ENCODE assay signal across 1 cellular context in genomic region chr20:20052074-20052970, GRCh38.
TF ChIP-seq lines count a peak whose summit lies in the region.

Gene CFAP61, plus strand, starts transcription at chr20:20052532. Its CDS starts 4,122 bp downstream, at chr20:20056654.
Gene CRNKL1, minus strand, starts transcription at chr20:20052466. Its CDS starts 124 bp downstream, at chr20:20052342.

TF ChIP-seq in K562, 482 proteins besides CTCF, POLR2A, EP300 and RAD21 (continued from another document and continues in another):
- peak; percentile 10; the same call in 1 of the 2 replicates for TF ChIP-seq MGA (IDR thresholded peaks at IDR 0.05)
- TF ChIP-seq ELF1 (tag; IDR thresholded peaks at IDR 0.05) = peak; percentile 69
- TF ChIP-seq CTBP1 (IDR thresholded peaks at IDR 0.05; ENCODE audit: borderline replicate concordance) = peak; percentile 64; the same call in 1 of the 2 replicates
- no peak for TF ChIP-seq XRCC4 (IDR thresholded peaks at IDR 0.05; ENCODE audit: extremely low read depth, insufficient read depth, insufficient read length)
- TF ChIP-seq, protein P1, sequence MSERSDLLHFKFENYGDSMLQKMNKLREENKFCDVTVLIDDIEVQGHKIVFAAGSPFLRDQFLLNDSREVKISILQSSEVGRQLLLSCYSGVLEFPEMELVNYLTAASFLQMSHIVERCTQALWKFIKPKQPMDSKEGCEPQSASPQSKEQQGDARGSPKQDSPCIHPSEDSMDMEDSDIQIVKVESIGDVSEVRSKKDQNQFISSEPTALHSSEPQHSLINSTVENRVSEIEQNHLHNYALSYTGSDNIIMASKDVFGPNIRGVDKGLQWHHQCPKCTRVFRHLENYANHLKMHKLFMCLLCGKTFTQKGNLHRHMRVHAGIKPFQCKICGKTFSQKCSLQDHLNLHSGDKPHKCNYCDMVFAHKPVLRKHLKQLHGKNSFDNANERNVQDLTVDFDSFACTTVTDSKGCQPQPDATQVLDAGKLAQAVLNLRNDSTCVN (CRISPR knock-in tag; IDR thresholded peaks at IDR 0.05) = no peak
- no peak for TF ChIP-seq ELK3 (CRISPR knock-in tag; IDR thresholded peaks at IDR 0.05)
- TF ChIP-seq RAD51 (IDR thresholded peaks at IDR 0.05; ENCODE audit: borderline replicate concordance, low read depth) = no peak
- TF ChIP-seq CBX8 (IDR thresholded peaks at IDR 0.05; ENCODE audit: borderline replicate concordance, extremely low read depth, low read depth, low read length, poor library complexity, severe bottlenecking) = no peak
- TF ChIP-seq CREBBP (IDR thresholded peaks at IDR 0.05; ENCODE audit: low read depth, low read length) = no peak
- TF ChIP-seq HMG20B (CRISPR knock-in tag; IDR thresholded peaks at IDR 0.05) = no peak
- peak; percentile 69 for TF ChIP-seq CREM (IDR thresholded peaks at IDR 0.05; ENCODE audit: low read depth)
- no peak for TF ChIP-seq GTF2B (IDR thresholded peaks at IDR 0.05; ENCODE audit: extremely low read depth, insufficient read length)
- peak in 1 of 3 experiments; percentile 62; a peak in 1 of 6 replicates for TF ChIP-seq ZBTB11 (CRISPR knock-in tag; IDR thresholded peaks at IDR 0.05)
- 0 out of 2 replicates have a peak, but pooled peaks have one; percentile 27 for TF ChIP-seq ESRRA (IDR thresholded peaks at IDR 0.05; ENCODE audit: borderline replicate concordance, low read depth)
- TF ChIP-seq, protein P2, sequence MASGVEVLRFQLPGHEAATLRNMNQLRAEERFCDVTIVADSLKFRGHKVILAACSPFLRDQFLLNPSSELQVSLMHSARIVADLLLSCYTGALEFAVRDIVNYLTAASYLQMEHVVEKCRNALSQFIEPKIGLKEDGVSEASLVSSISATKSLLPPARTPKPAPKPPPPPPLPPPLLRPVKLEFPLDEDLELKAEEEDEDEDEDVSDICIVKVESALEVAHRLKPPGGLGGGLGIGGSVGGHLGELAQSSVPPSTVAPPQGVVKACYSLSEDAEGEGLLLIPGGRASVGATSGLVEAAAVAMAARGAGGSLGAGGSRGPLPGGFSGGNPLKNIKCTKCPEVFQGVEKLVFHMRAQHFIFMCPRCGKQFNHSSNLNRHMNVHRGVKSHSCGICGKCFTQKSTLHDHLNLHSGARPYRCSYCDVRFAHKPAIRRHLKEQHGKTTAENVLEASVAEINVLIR (CRISPR knock-in tag; IDR thresholded peaks at IDR 0.05) = no peak
- no peak for TF ChIP-seq KAT2B (IDR thresholded peaks at IDR 0.05; ENCODE audit: low read depth, low read length)
- no peak for TF ChIP-seq ZNF561 (CRISPR knock-in tag; conservative IDR thresholded peaks at IDR 0.05)
- no peak for TF ChIP-seq RFX5 (IDR thresholded peaks at IDR 0.05; ENCODE audit: low read depth, low read length)
- TF ChIP-seq, protein P3, sequence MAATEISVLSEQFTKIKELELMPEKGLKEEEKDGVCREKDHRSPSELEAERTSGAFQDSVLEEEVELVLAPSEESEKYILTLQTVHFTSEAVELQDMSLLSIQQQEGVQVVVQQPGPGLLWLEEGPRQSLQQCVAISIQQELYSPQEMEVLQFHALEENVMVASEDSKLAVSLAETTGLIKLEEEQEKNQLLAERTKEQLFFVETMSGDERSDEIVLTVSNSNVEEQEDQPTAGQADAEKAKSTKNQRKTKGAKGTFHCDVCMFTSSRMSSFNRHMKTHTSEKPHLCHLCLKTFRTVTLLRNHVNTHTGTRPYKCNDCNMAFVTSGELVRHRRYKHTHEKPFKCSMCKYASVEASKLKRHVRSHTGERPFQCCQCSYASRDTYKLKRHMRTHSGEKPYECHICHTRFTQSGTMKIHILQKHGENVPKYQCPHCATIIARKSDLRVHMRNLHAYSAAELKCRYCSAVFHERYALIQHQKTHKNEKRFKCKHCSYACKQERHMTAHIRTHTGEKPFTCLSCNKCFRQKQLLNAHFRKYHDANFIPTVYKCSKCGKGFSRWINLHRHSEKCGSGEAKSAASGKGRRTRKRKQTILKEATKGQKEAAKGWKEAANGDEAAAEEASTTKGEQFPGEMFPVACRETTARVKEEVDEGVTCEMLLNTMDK (IDR thresholded peaks at IDR 0.05; ENCODE audit: borderline replicate concordance, insufficient read depth, low read depth, low read length, poor library complexity, severe bottlenecking) = peak; percentile 55
- TF ChIP-seq CBX1 (IDR thresholded peaks at IDR 0.05; ENCODE audit: low read depth) = 0 out of 2 replicates have a peak, but pooled peaks have one; percentile 4
- peak; percentile 72 for TF ChIP-seq SUPT5H (IDR thresholded peaks at IDR 0.05)
- no peak for TF ChIP-seq MYNN (IDR thresholded peaks at IDR 0.05)
- TF ChIP-seq MYNN (CRISPR knock-in tag; IDR thresholded peaks at IDR 0.05) = no peak
- TF ChIP-seq DNMT1 (IDR thresholded peaks at IDR 0.05) = no peak
- no peak for TF ChIP-seq CBFA2T3 (IDR thresholded peaks at IDR 0.05)
- TF ChIP-seq ZNF232 (CRISPR knock-in tag; IDR thresholded peaks at IDR 0.05) = no peak
- peak; percentile 57; the same call in 1 of the 2 replicates for TF ChIP-seq BMI1 (IDR thresholded peaks at IDR 0.05; ENCODE audit: low read length)
- no peak for TF ChIP-seq ZNF785 (CRISPR knock-in tag; IDR thresholded peaks at IDR 0.05)
- TF ChIP-seq SMAD1 (IDR thresholded peaks at IDR 0.05; ENCODE audit: low read depth, low read length, partially characterized antibody) = no peak
- TF ChIP-seq ZFX (CRISPR knock-in tag; IDR thresholded peaks at IDR 0.05) = peak; percentile 67
- TF ChIP-seq ZNF668 (CRISPR knock-in tag; IDR thresholded peaks at IDR 0.05) = no peak
- TF ChIP-seq HDAC2 (IDR thresholded peaks at IDR 0.05) = peak; percentile 97
- peak; percentile 92 for TF ChIP-seq GABPB1 (CRISPR knock-in tag; IDR thresholded peaks at IDR 0.05)
- no peak for TF ChIP-seq KDM5B (IDR thresholded peaks at IDR 0.05; ENCODE audit: insufficient replicate concordance, low read depth, low read length)
- TF ChIP-seq, protein P4, sequence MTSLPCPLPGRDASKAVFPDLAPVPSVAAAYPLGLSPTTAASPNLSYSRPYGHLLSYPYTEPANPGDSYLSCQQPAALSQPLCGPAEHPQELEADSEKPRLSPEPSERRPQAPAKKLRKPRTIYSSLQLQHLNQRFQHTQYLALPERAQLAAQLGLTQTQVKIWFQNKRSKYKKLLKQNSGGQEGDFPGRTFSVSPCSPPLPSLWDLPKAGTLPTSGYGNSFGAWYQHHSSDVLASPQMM (CRISPR knock-in tag; IDR thresholded peaks at IDR 0.05) = no peak
- no peak for TF ChIP-seq NELFE (IDR thresholded peaks at IDR 0.05; ENCODE audit: insufficient read depth, insufficient read length)
- TF ChIP-seq ZNF175 (CRISPR knock-in tag; IDR thresholded peaks at IDR 0.05; ENCODE audit: low read depth) = no peak
- no peak for TF ChIP-seq ZNF41 (CRISPR knock-in tag; conservative IDR thresholded peaks at IDR 0.05)
- TF ChIP-seq HDAC1 (IDR thresholded peaks at IDR 0.05) = peak; percentile 89 to 100; a peak in 3 of 4 replicates
